ENCODE assay signal across 11 cellular contexts in the genomic region with DNA sequence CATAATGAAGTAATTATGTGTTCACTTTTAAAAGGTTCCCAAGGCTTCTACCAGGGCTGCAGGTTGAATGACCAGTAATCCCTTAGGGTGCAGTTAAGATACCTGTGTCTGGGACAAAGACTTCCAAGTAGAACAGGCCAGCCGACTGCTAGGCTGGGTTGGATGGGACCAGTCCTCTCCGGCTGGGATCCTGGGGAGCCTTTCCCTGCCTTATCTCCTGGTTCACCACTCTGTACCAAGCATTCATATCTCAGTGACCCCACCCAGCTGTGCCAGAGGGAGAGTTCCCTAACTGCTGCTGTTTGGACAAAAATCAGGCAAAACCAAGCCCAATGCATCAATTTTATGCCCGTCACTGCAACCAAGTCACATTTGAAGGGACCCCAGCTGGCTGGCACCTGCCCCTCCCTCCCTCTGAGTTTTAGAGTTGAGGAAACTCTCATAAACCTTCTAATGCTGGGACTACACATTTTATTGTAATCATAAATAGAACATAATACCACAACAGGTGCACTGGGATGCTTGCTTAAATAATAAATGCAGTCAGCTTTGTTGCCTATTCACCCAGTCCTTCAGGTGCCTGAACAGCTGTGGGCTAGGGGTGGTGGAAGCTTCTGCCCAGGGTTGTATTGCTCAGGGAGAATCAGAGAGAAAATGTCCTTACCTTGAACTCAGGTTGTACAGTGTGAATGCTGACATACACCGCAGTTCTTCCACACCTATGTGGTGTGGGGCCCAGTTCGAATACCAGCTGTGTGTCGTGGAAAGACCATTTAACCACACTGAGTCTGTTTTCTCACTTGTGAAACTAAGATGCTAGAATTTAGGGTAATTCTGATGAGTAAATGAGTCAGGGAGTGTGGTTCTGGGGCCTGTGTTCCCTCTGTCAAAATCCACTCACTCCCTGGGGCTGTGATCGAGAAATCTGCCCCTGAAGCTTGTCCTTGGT.
DNase-seq lines count a peak whose midpoint lies in the region; ATAC-seq and TF ChIP-seq lines count a peak whose summit lies in the region.
"Had no signal": no experiment of that assay in that cellular context is flagged by ENCODE, and none has a peak within 500 bp of the region (broad histone marks: within the 10 kb centered on the region; RNA-seq: fewer than 3 reads in every experiment).

No MANE protein-coding gene starts in this region.

- no peaks in the 10 kb centered on the region for H3K9me2 ChIP-seq in neural cell (ENCODE audit: insufficient read depth, low read length)

- H3K27me3 ChIP-seq in neural cell (ENCODE audit: insufficient read depth, low read depth, low read length) (no peaks in the 10 kb centered on the region), H7 (ENCODE audit: control insufficient read depth, insufficient read depth, low read length) (no peaks in the 10 kb centered on the region), ascending aorta (no peaks in the 10 kb centered on the region)

- H3K79me2 ChIP-seq in neural cell (replicated peaks; ENCODE audit: insufficient read depth, low read length) = no peaks in the 10 kb centered on the region

- intact Hi-C loops in ascending aorta (cut with DNase I) = no loop called here

- TF ChIP-seq RAD21 in neural cell (conservative IDR thresholded peaks at IDR 0.05) = no peak

- TF ChIP-seq EP300 in neural cell (conservative IDR thresholded peaks at IDR 0.05; ENCODE audit: poor library complexity, severe bottlenecking) = no peak

- H3K4me1 ChIP-seq in ascending aorta = no peaks in the 10 kb centered on the region

- H3K27ac ChIP-seq in neural cell (ENCODE audit: low read length) (peak overlapping the region; percentile 93), ascending aorta (no peak overlapping the region)
- H3K27ac ChIP-seq: 22Rv1 had no signal

- ATAC-seq in GM21381 (IDR thresholded peaks at IDR 0.05; ENCODE audit: unreplicated experiment) = peak; percentile 61

- no peaks in the 10 kb centered on the region for H4K20me1 ChIP-seq in neural cell (ENCODE audit: insufficient read depth)

- TF ChIP-seq CTCF in neural cell (IDR thresholded peaks at IDR 0.05; ENCODE audit: poor library complexity, severe bottlenecking) (no peak), ascending aorta (IDR thresholded peaks at IDR 0.05) (no peak)

- H3K4me2 ChIP-seq in neural cell (ENCODE audit: low read length) = no peak overlapping the region

- DNase-seq in DMS53 (lab: John Stamatoyannopoulos, UW) = peak; percentile 0
- DNase-seq in DMS53 treated with DMSO at 0.1 percent for 48 hours (lab: John Stamatoyannopoulos, UW; ENCODE audit: unreplicated experiment) = no peak
- peak; percentile 99 for DNase-seq in NCI-H2171 treated with DMSO at 0.1 percent for 48 hours (lab: John Stamatoyannopoulos, UW)
- DNase-seq in H7 = no peak
- DNase-seq in ascending aorta (ENCODE audit: low spot score in 2 of 2) = no peak
- DNase-seq in middle frontal gyrus (ENCODE audit: extremely low spot score, low spot score) = no peak
- DNase-seq: NCI-H1092 treated with DMSO at 0.1 percent for 48 hours, SIG-M5 had no signal

- peaks cover 12% of the 10 kb centered on the region for H3F3A ChIP-seq in neural cell (ENCODE audit: insufficient read depth, low read length, poor library complexity, severe bottlenecking)

- H2AFZ ChIP-seq in neural cell (ENCODE audit: low read depth, low read length) = no peak overlapping the region

- H3K4me3 ChIP-seq in neural cell (ENCODE audit: low read length) = no peak overlapping the region
- H3K4me3 ChIP-seq in H7 (ENCODE audit: insufficient read depth, low read depth, low read length) = no peak overlapping the region
- no peak overlapping the region for H3K4me3 ChIP-seq in ascending aorta

- H3K36me3 ChIP-seq in neural cell (ENCODE audit: insufficient read depth, low read length) (no peaks in the 10 kb centered on the region), H7 (replicated peaks; ENCODE audit: control insufficient read depth, insufficient read depth, low read length) (no peaks in the 10 kb centered on the region), ascending aorta (no peaks in the 10 kb centered on the region)

- peak overlapping the region; percentile 45 for H3K9ac ChIP-seq in neural cell (ENCODE audit: low read length)

- H3K9me3 ChIP-seq in neural cell (ENCODE audit: low read length) (no peaks in the 10 kb centered on the region), ascending aorta (no peaks in the 10 kb centered on the region)

TF ChIP-seq in neural cell, 6 proteins besides CTCF, POLR2A, EP300 and RAD21:
- TF ChIP-seq POLR2AphosphoS5 (IDR thresholded peaks at IDR 0.05) (no peak), TAF1 (IDR thresholded peaks at IDR 0.05; ENCODE audit: low read depth) (no peak)

Comparison
In these comparisons a context has a peak if more than half of its experiments do, and no peak if none do; other contexts are left out.
1. DNase-seq: peak in DMS53 (single experiment) and NCI-H2171 treated with DMSO at 0.1 percent for 48 hours (single experiment); none in DMS53 treated with DMSO at 0.1 percent for 48 hours (single experiment), H7 (single experiment), ascending aorta (0 of 2) and middle frontal gyrus (single experiment).